24 cellular contexts compared by ENCODE assay signal in the genomic region with DNA sequence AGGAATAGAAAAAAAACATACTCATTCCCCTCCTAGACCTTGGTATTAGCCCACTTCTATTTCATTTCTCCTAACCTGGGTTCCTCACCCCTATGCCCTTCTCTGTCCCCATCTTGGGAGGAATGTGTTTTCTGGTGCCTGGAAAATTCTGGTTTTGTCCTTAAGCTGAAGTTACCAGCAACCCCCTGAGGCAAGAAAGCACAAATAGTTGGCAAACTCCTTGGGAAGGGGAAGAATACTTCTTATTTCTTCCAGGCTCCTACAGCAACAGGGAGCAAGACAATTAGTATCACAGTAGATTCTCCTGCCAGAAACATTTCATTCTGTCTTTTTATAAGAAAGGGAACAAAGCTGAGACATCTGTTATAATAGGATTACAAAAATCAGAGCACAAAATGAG.
"Had no signal": no experiment of that assay in that cellular context is flagged by ENCODE, and none has a peak within 500 bp of the region (broad histone marks: within the 10 kb centered on the region; RNA-seq: fewer than 3 reads in every experiment).

No MANE protein-coding gene starts in this region.

- H3K4me1 Mint-ChIP-seq: activated naive CD4-positive, alpha-beta T cell treated with anti-CD3 and anti-CD28 coated beads, Interleukin-2, amount 50 U/mL, for 24 hours; naive B cell; T-helper 17 cell had no signal

- H3K36me3 Mint-ChIP-seq: activated CD4-positive, alpha-beta memory T cell treated with anti-CD3 and anti-CD28 coated beads for 36 hours; activated naive CD4-positive, alpha-beta T cell treated with anti-CD3 and anti-CD28 coated beads, Interleukin-2, amount 50 U/mL, for 24 hours; naive B cell had no signal

- ATAC-seq: activated CD4-positive, CD25-positive, alpha-beta regulatory T cell treated with anti-CD3 and anti-CD28 coated beads, Interleukin-2, amount 50 U/mL, for 24 hours; effector memory CD8-positive, alpha-beta T cell; gastroesophageal sphincter; left lobe of liver; lower lobe of right lung; right lobe of liver; T-helper 17 cell had no signal

- H3K27ac Mint-ChIP-seq: activated CD4-positive, alpha-beta memory T cell treated with anti-CD3 and anti-CD28 coated beads for 36 hours; activated naive CD4-positive, alpha-beta T cell treated with anti-CD3 and anti-CD28 coated beads, Interleukin-2, amount 50 U/mL, for 24 hours; effector memory CD8-positive, alpha-beta T cell; naive B cell; T-helper 17 cell had no signal

- DNase-seq: activated CD4-positive, alpha-beta memory T cell treated with anti-CD3 and anti-CD28 coated beads for 36 hours; activated CD4-positive, alpha-beta T cell treated with anti-CD3 and anti-CD28 coated beads for 48 hours; activated CD8-positive, alpha-beta memory T cell treated with anti-CD3 and anti-CD28 coated beads, Interleukin-2, amount 50 U/mL, for 4 hours; activated gamma-delta T cell; activated T-cell treated with anti-CD3 and anti-CD28 coated beads, Interleukin-2, amount 50 U/mL, for 1 hour; effector memory CD8-positive, alpha-beta T cell; erythroblast; hypothalamus; lower lobe of right lung; naive B cell; nucleus accumbens; posterior cingulate gyrus; right lobe of liver; stimulated activated CD4-positive, alpha-beta T cell treated with anti-CD3 and anti-CD28 coated beads, Interleukin-2, amount 100 ng/mL, for 48 hours; stimulated activated naive CD4-positive, alpha-beta T cell treated with Interleukin-2 at 50 U/mL for 16 hours; T-helper 17 cell; T1000; transverse colon; WERI-Rb-1 had no signal

- H3K4me1 ChIP-seq: gastroesophageal sphincter, lower lobe of right lung had no signal

- H3K27ac ChIP-seq: coronary artery, gastroesophageal sphincter, lower lobe of right lung, right lobe of liver, transverse colon, WERI-Rb-1 had no signal

- H3K4me3 Mint-ChIP-seq: activated CD4-positive, alpha-beta memory T cell treated with anti-CD3 and anti-CD28 coated beads for 36 hours; activated naive CD4-positive, alpha-beta T cell treated with anti-CD3 and anti-CD28 coated beads, Interleukin-2, amount 50 U/mL, for 24 hours; effector memory CD8-positive, alpha-beta T cell; T-helper 17 cell had no signal

- H3K9me3 Mint-ChIP-seq: activated CD4-positive, alpha-beta memory T cell treated with anti-CD3 and anti-CD28 coated beads for 36 hours; activated naive CD4-positive, alpha-beta T cell treated with anti-CD3 and anti-CD28 coated beads, Interleukin-2, amount 50 U/mL, for 24 hours; naive B cell had no signal

- H3K4me3 ChIP-seq: coronary artery, gastroesophageal sphincter, lower lobe of right lung, right lobe of liver, transverse colon had no signal

- H3K27me3 ChIP-seq: gastroesophageal sphincter, right lobe of liver, transverse colon had no signal

- H3K9me3 ChIP-seq: gastroesophageal sphincter, lower lobe of right lung, right lobe of liver, transverse colon had no signal

- H3K27me3 Mint-ChIP-seq: activated CD4-positive, alpha-beta memory T cell treated with anti-CD3 and anti-CD28 coated beads for 36 hours; activated naive CD4-positive, alpha-beta T cell treated with anti-CD3 and anti-CD28 coated beads, Interleukin-2, amount 50 U/mL, for 24 hours; effector memory CD8-positive, alpha-beta T cell; T-helper 17 cell had no signal

- H3K36me3 ChIP-seq: right lobe of liver, transverse colon, WERI-Rb-1 had no signal
